In genomic region chr17:44066204-44066930, GRCh38 we compare ENCODE assay signal across 8 cellular contexts. TPM values are rescaled to one million over a fixed set of nuclear protein-coding genes. Genes with fewer than 3 reads are reported as not detected.
DNase-seq lines count a peak whose midpoint lies in the region; ATAC-seq and TF ChIP-seq lines count a peak whose summit lies in the region.

LSM12 (minus strand) TSS chr17:44066671; CDS start chr17:44066587, 84 bp downstream.

- TF ChIP-seq CTCF in Loucy (conservative IDR thresholded peaks at IDR 0.05; ENCODE audit: low read length) (no peak), fibroblast of pulmonary artery (IDR thresholded peaks at IDR 0.05; ENCODE audit: low read length, missing control alignments) (no peak)

- H3K79me2 ChIP-seq in Loucy (ENCODE audit: insufficient read depth, low read length) = peaks cover 66% of the 10 kb centered on the region

- peaks cover 17% of the 10 kb centered on the region; the same call in 1 of the 2 replicates for H3K36me3 ChIP-seq in Loucy (ENCODE audit: insufficient read depth, low read length)

- no peaks in the 10 kb centered on the region for H3K9me2 ChIP-seq in Loucy (replicated peaks; ENCODE audit: low read depth, low read length)

- peaks cover 43 to 45% of the 10 kb centered on the region in 2 donors for H3K4me1 Mint-ChIP-seq in natural killer cell treated with Interleukin-12 subunit alpha and Interleukin-12 subunit beta and Interleukin-15 and Interleukin-18, amount 100 ng/mL, for 72 hours (ENCODE audit: low read depth in 2 of 2)

- no peaks in the 10 kb centered on the region for H3K9me3 ChIP-seq in Loucy (ENCODE audit: insufficient read depth, low read depth, low read length)

- peak within 1 kb of the TSS; percentile 82; the same call in 1 of the 2 replicates for H2AFZ ChIP-seq in Loucy (ENCODE audit: low read length)

- DNase-seq in DMS53 treated with DMSO at 0.1 percent for 48 hours (lab: John Stamatoyannopoulos, UW; ENCODE audit: unreplicated experiment) (peak; percentile 96), GOT3 (lab: John Stamatoyannopoulos, UW) (peak; percentile 73), SHP77 (lab: John Stamatoyannopoulos, UW) (peak; percentile 91 to 93), fibroblast of pulmonary artery (ENCODE audit: low read depth) (peak; percentile 92)
- DNase-seq in activated T-helper 9 cell treated with anti-CD3 and anti-CD28 coated beads, Interleukin-2, amount 50 U/mL, for 16 hours (ENCODE audit: low read depth) = peak; percentile 87
- peak; percentile 91 for DNase-seq in natural killer cell treated with Interleukin-12 subunit alpha and Interleukin-12 subunit beta and Interleukin-15 and Interleukin-18, amount 100 ng/mL, for 72 hours (ENCODE audit: low spot score)
- DNase-seq in stimulated activated naive CD4-positive, alpha-beta T cell (lab: John Stamatoyannopoulos, UW) = peak; percentile 80 to 90 (median 84)

- H3K4me3 Mint-ChIP-seq in natural killer cell treated with Interleukin-12 subunit alpha and Interleukin-12 subunit beta and Interleukin-15 and Interleukin-18, amount 100 ng/mL, for 72 hours = peak within 1 kb of the TSS; percentile 97

- no peaks in the 10 kb centered on the region for H3K27me3 Mint-ChIP-seq in natural killer cell treated with Interleukin-12 subunit alpha and Interleukin-12 subunit beta and Interleukin-15 and Interleukin-18, amount 100 ng/mL, for 72 hours

- H3K4me3 ChIP-seq in Loucy (ENCODE audit: low read length, poor library complexity, severe bottlenecking) (peak within 1 kb of the TSS; percentile 80), fibroblast of pulmonary artery (replicated peaks; ENCODE audit: low read depth, low read length) (peak within 1 kb of the TSS; percentile 95)

- H3K36me3 Mint-ChIP-seq in natural killer cell treated with Interleukin-12 subunit alpha and Interleukin-12 subunit beta and Interleukin-15 and Interleukin-18, amount 100 ng/mL, for 72 hours = peaks cover 16% of the 10 kb centered on the region

- no peaks in the 10 kb centered on the region for H3K9me3 Mint-ChIP-seq in natural killer cell treated with Interleukin-12 subunit alpha and Interleukin-12 subunit beta and Interleukin-15 and Interleukin-18, amount 100 ng/mL, for 72 hours

- H3K4me1 ChIP-seq in Loucy (ENCODE audit: insufficient read depth, low read length, poor library complexity, severe bottlenecking) = peaks cover 29% of the 10 kb centered on the region

- peak within 1 kb of the TSS; percentile 81 for H3K9ac ChIP-seq in Loucy (ENCODE audit: low read depth, low read length, poor library complexity, severe bottlenecking)

- ATAC-seq in natural killer cell treated with Interleukin-12 subunit alpha and Interleukin-12 subunit beta and Interleukin-15 and Interleukin-18, amount 100 ng/mL, for 72 hours = peak; percentile 83 to 89

- 0 out of 2 replicates have a peak, but pooled peaks cover 5% of the 10 kb centered on the region for H3F3A ChIP-seq in Loucy (ENCODE audit: low read depth)

- H4K20me1 ChIP-seq in Loucy (ENCODE audit: insufficient read depth, low read length, poor library complexity, severe bottlenecking) = peaks cover 38% of the 10 kb centered on the region

- H3K4me2 ChIP-seq in Loucy (ENCODE audit: low read depth, low read length, poor library complexity, severe bottlenecking) = peak within 1 kb of the TSS; percentile 81

- no peaks in the 10 kb centered on the region for H3K27me3 ChIP-seq in Loucy (ENCODE audit: insufficient read depth, low read length, poor library complexity, severe bottlenecking)

- H3K27ac Mint-ChIP-seq in natural killer cell treated with Interleukin-12 subunit alpha and Interleukin-12 subunit beta and Interleukin-15 and Interleukin-18, amount 100 ng/mL, for 72 hours = peak within 1 kb of the TSS; percentile 89 to 92

RNA-seq across cellular contexts. Expression of gene LSM12, which starts in this region (rescaled TPM):
- total RNA-seq in natural killer cell treated with Interleukin-12 subunit alpha and Interleukin-12 subunit beta and Interleukin-15 and Interleukin-18, amount 100 ng/mL, for 72 hours = 10 to 100 TPM; 68.6 to 70.0 TPM

Comparison
In these comparisons a context has a peak if more than half of its experiments do, and no peak if none do; other contexts are left out.
1. Peak in every context shown above with its lines: DNase-seq, ATAC-seq and H3K4me3 ChIP-seq.